In genomic region chr11:75275581-75275980, GRCh38 we compare ENCODE assay signal across 1 cellular context.
TF ChIP-seq lines count a peak whose summit lies in the region.

No MANE protein-coding gene starts in this region.

TF ChIP-seq in GM23338, 12 proteins besides CTCF, POLR2A, EP300 and RAD21 (continued from another document):
- no peak for TF ChIP-seq NANOG (IDR thresholded peaks at IDR 0.05; ENCODE audit: borderline replicate concordance)
- TF ChIP-seq JUNB (IDR thresholded peaks at IDR 0.05; ENCODE audit: unreplicated experiment) = no peak
- TF ChIP-seq ZNF114 (CRISPR knock-in tag; IDR thresholded peaks at IDR 0.05) = no peak
TF ChIP-seq in GM23338: peak in this region for 0.
